10 cellular contexts compared by ENCODE assay signal in the genomic region with DNA sequence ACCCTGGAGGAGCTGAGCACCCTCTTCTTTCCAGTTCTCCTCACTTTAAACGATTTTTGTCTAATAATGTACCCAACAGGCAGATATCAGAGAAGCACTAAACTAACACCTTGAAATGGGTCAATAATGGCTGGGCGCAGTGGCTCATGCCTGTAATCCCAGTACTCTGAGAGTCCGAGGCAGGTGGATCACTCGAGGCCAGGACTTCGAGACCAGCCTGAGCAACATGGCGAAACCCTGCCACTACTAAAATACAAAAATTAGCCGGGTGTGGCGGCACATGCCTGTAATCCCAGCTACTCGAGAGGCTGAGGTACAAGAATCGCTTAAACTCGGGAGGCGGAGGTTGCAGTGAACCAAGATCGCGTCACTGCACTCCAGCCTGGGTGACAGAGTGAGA. TPM values are rescaled to one million over a fixed set of nuclear protein-coding genes. Genes with fewer than 3 reads are reported as not detected.
DNase-seq lines count a peak whose midpoint lies in the region; ATAC-seq and TF ChIP-seq lines count a peak whose summit lies in the region.
"Had no signal": no experiment of that assay in that cellular context is flagged by ENCODE, and none has a peak within 500 bp of the region (broad histone marks: within the 10 kb centered on the region; RNA-seq: fewer than 3 reads in every experiment).

No MANE protein-coding gene starts in this region.

- no peak for TF ChIP-seq CTCF in PC-3 (conservative IDR thresholded peaks at IDR 0.05; ENCODE audit: low read depth, low read length)
- no peak for TF ChIP-seq CTCF in tibial artery (IDR thresholded peaks at IDR 0.05)

- H3K36me3 ChIP-seq in PC-3 (ENCODE audit: low read depth, low read length) (no peaks in the 10 kb centered on the region), muscle layer of duodenum (ENCODE audit: control insufficient read depth in 1 of 2, insufficient read depth in 2 of 2, low read length in 2 of 2) (no peaks in the 10 kb centered on the region), tibial artery (no peaks in the 10 kb centered on the region)

- H3K4me3 ChIP-seq in PC-3 (ENCODE audit: low read length) (peak overlapping the region; percentile 61), muscle layer of duodenum (ENCODE audit: low read depth in 1 of 2, low read length in 2 of 2) (no peak overlapping the region), tibial artery (peak overlapping the region in 1 of 2 donors; percentile 41)

- no peaks in the 10 kb centered on the region for H4K20me1 ChIP-seq in PC-3 (ENCODE audit: low read length)

- BruUV-seq in PC-3 (replicated peaks; lab: Mats Ljungman, UMichigan): no TSS peak

- DNase-seq in PC-3: no peak
- DNase-seq in caudate nucleus (lab: John Stamatoyannopoulos, UW): no peak
- peak in 1 of 2 donors; percentile 65 for DNase-seq in tibial artery
- no peak for DNase-seq in COLO668 (lab: John Stamatoyannopoulos, UW; ENCODE audit: unreplicated experiment)
- no peak for DNase-seq in stimulated activated CD4-positive, alpha-beta T cell treated with anti-CD3 and anti-CD28 coated beads, Interleukin-15, amount 100 ng/mL, for 24 hours
- DNase-seq in NCI-H146 (lab: John Stamatoyannopoulos, UW): no peak
- DNase-seq: activated CD8-positive, alpha-beta memory T cell treated with anti-CD3 and anti-CD28 coated beads, Interleukin-2, amount 50 U/mL, for 48 hours; glutamatergic neuron; stimulated activated naive CD8-positive, alpha-beta T cell treated with anti-CD3 and anti-CD28 coated beads, Interleukin-15, amount 100 ng/mL, for 72 hours had no signal

- POLR2A ChIA-PET in PC-3 (lab: Charles Lee; ENCODE audit: unreplicated experiment): no interaction called here

- no peaks in the 10 kb centered on the region for H3F3A ChIP-seq in PC-3 (ENCODE audit: low read length, unreplicated experiment)

- H3K27ac ChIP-seq in PC-3 (ENCODE audit: low read length) (peak overlapping the region; percentile 99), caudate nucleus (ENCODE audit: low read depth, low read length) (peak overlapping the region; percentile 55), muscle layer of duodenum (ENCODE audit: low read length) (peak overlapping the region; percentile 12), tibial artery (peak overlapping the region; percentile 82 to 89)

- H2AFZ ChIP-seq in PC-3 (ENCODE audit: low read length): peak overlapping the region; percentile 54

- H3K79me2 ChIP-seq in PC-3 (ENCODE audit: low read length): peaks cover 85% of the 10 kb centered on the region

- intact Hi-C loops in PC-3 (cut with micrococcal nuclease): no loop called here
- intact Hi-C loops in tibial artery (cut with DNase I; ENCODE audit: low total_unique reads): no loop called here

- H3K9ac ChIP-seq in PC-3 (ENCODE audit: low read length): peak overlapping the region; percentile 81

- no peak for ATAC-seq in PC-3
- ATAC-seq: stimulated activated naive CD8-positive, alpha-beta T cell treated with anti-CD3 and anti-CD28 coated beads, Interleukin-15, amount 100 ng/mL, for 72 hours had no signal

- H3K4me1 ChIP-seq in PC-3 (ENCODE audit: insufficient read depth, low read length) (peaks cover 54% of the 10 kb centered on the region), muscle layer of duodenum (ENCODE audit: control insufficient read depth in 1 of 2, insufficient read depth in 2 of 2, low read length in 2 of 2) (peaks cover 0 to 7% of the 10 kb centered on the region in 2 donors), tibial artery (peaks cover 0 to 100% (median 87%) of the 10 kb centered on the region in 4 donors)

- peak overlapping the region; percentile 86 for H3K4me2 ChIP-seq in PC-3 (ENCODE audit: low read length)

- H3K9me2 ChIP-seq in PC-3 (replicated peaks; ENCODE audit: low read length): no peaks in the 10 kb centered on the region

- H3K9me3 ChIP-seq in PC-3 (ENCODE audit: low read length) (no peaks in the 10 kb centered on the region), muscle layer of duodenum (ENCODE audit: control insufficient read depth in 1 of 2, low read length in 2 of 2) (no peaks in the 10 kb centered on the region), tibial artery (no peaks in the 10 kb centered on the region)

- CTCF ChIA-PET in PC-3 (lab: Charles Lee): interaction anchor here (0.5 kb wide), 1 partner anchor 66 kb away, joined by 3 read pairs; no protein-coding TSS in a partner anchor

- H3K27me3 ChIP-seq in PC-3 (ENCODE audit: low read length) (no peaks in the 10 kb centered on the region), muscle layer of duodenum (ENCODE audit: low read depth, low read length) (no peaks in the 10 kb centered on the region), tibial artery (no peaks in the 10 kb centered on the region)

RNA-seq across cellular contexts. Expression of a gene that starts 57.4 kb away (rescaled TPM):
- total RNA-seq in PC-3 (2014; rRNA removed): 3.5 and 4.5 TPM in 2 replicates

Comparison
In these comparisons a context has a peak if more than half of its experiments do, and no peak if none do; other contexts are left out.
1. H3K27ac ChIP-seq: peak in every context shown above with its lines; median percentile 99 in PC-3; 86 in tibial artery; 55 in caudate nucleus; 12 in muscle layer of duodenum.